Comparison of ENCODE assay signal across 8 cellular contexts in genomic region chr1:168465942-168466702, GRCh38.
DNase-seq lines count a peak whose midpoint lies in the region; ATAC-seq and TF ChIP-seq lines count a peak whose summit lies in the region.

No MANE protein-coding gene starts in this region.

- in situ Hi-C loops in GM13976 (cut with MboI; ENCODE audit: low sequenced_read_pairs, unreplicated experiment): no loop called here

- peak; percentile 56 for ATAC-seq in HG02678 (IDR thresholded peaks at IDR 0.05; ENCODE audit: unreplicated experiment)
- ATAC-seq in HG03520 (IDR thresholded peaks at IDR 0.05; ENCODE audit: unreplicated experiment): no peak

- no peak for TF ChIP-seq CTCF in GM13976 (IDR thresholded peaks at IDR 0.05; ENCODE audit: borderline replicate concordance, control extremely low read depth, extremely low read depth, insufficient read depth, missing control alignments)
- no peak for TF ChIP-seq CTCF in VCaP (conservative IDR thresholded peaks at IDR 0.05)
- TF ChIP-seq CTCF in fibroblast of pulmonary artery (IDR thresholded peaks at IDR 0.05; ENCODE audit: low read length, missing control alignments): no peak

- no peak overlapping the region for H3K4me3 ChIP-seq in fibroblast of pulmonary artery (replicated peaks; ENCODE audit: low read depth, low read length)

- peak overlapping the region; percentile 78 for H3K27ac ChIP-seq in VCaP

- DNase-seq in GM13976 (ENCODE audit: low spot score) (peak; percentile 47), NCI-H146 (lab: John Stamatoyannopoulos, UW) (peak; percentile 89), fibroblast of pulmonary artery (ENCODE audit: low read depth) (peak; percentile 85), amniotic stem cell (lab: John Stamatoyannopoulos, UW) (no peak)
- DNase-seq in stimulated activated CD4-positive, alpha-beta T cell treated with anti-CD3 and anti-CD28 coated beads, Interleukin-15, amount 100 ng/mL, for 48 hours (ENCODE audit: low read depth in 2 of 2): peak; percentile 41 to 55
